ENCODE assay signal across 11 cellular contexts in the genomic region with DNA sequence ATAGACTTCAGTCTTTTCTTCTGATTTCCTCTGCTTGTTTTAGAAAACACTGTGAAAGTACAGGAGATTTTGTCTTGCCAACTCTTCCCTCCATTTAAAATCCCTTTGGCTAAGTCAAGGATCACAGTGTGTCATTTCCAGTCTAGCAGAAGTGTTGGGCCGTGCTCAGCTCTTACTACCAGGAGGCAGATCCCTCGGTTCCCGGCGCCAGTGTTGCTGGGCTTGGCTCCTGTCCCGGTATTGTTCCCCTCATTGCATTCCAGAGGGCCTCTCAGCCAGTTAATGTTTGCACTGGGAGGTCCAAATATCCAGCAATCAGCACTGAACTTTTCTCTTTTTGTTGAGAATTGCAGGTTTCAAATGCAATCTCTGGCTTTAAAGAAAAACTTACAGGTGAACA.
DNase-seq lines count a peak whose midpoint lies in the region; ATAC-seq and TF ChIP-seq lines count a peak whose summit lies in the region.
"Had no signal": no experiment of that assay in that cellular context is flagged by ENCODE, and none has a peak within 500 bp of the region (broad histone marks: within the 10 kb centered on the region; RNA-seq: fewer than 3 reads in every experiment).

No MANE protein-coding gene starts in this region.

- whole genome bisulfite sequencing in lung, 2 donors, result 24 to 39% methylated on average over 5 of the region's 5 CpGs
- WGBS in suprapubic skin, result 23% methylated on average over 5 of the region's 5 CpGs

- H3K9me3 ChIP-seq in lung (ENCODE audit: control insufficient read depth in 2 of 2, insufficient read depth in 1 of 2, low read length in 1 of 2) (no peaks in the 10 kb centered on the region), suprapubic skin (no peaks in the 10 kb centered on the region)
- H3K9me3 ChIP-seq: ascending aorta had no signal

- H3K36me3 Mint-ChIP-seq in HFFc6 (ENCODE audit: low read depth), result peaks cover 7% of the 10 kb centered on the region; the same call in 1 of the 2 replicates

- H3K4me1 ChIP-seq in lung (ENCODE audit: control insufficient read depth in 2 of 2, insufficient read depth in 2 of 2, low read length in 2 of 2) (peaks cover 0 to 8% of the 10 kb centered on the region in 2 donors), suprapubic skin (peaks cover 19% of the 10 kb centered on the region)

- TF ChIP-seq EP300 in suprapubic skin (IDR thresholded peaks at IDR 0.05), result no peak

- no peak overlapping the region for H3K4me3 Mint-ChIP-seq in HFFc6

- H3K27ac Mint-ChIP-seq in HFFc6, result no peak overlapping the region

- H3K4me3 ChIP-seq in epithelial cell of proximal tubule (ENCODE audit: low read depth, low read length), result no peak overlapping the region
- H3K4me3 ChIP-seq in lung, result no peak overlapping the region
- H3K4me3 ChIP-seq in suprapubic skin, result no peak overlapping the region
- H3K4me3 ChIP-seq: ascending aorta had no signal

- no peaks in the 10 kb centered on the region for H3K4me1 Mint-ChIP-seq in HFFc6 (ENCODE audit: low read depth)

- H3K27me3 ChIP-seq in lung (ENCODE audit: control insufficient read depth, insufficient read depth), result no peaks in the 10 kb centered on the region
- no peaks in the 10 kb centered on the region for H3K27me3 ChIP-seq in suprapubic skin
- H3K27me3 ChIP-seq: ascending aorta had no signal

- TF ChIP-seq POLR2A in suprapubic skin (IDR thresholded peaks at IDR 0.05), result no peak

- DNase-seq in NCI-H1694 treated with DMSO at 0.1 percent for 48 hours (lab: John Stamatoyannopoulos, UW), result peak; percentile 32
- peak; percentile 36 for DNase-seq in epithelial cell of proximal tubule (ENCODE audit: low read depth)
- DNase-seq in lung (ENCODE audit: low spot score), result peak; percentile 84
- peak; percentile 89 to 90 for DNase-seq in suprapubic skin (ENCODE audit: low spot score in 2 of 2)
- DNase-seq in HFFc6, result no peak
- no peak for DNase-seq in activated effector memory CD4-positive, alpha-beta T cell treated with Interleukin-2 at 50 U/mL for 16 hours
- DNase-seq in NCI-H524 treated with DMSO at 0.1 percent for 48 hours (lab: John Stamatoyannopoulos, UW), result no peak
- DNase-seq in NCI-H82 treated with DMSO at 0.1 percent for 48 hours (lab: John Stamatoyannopoulos, UW; ENCODE audit: unreplicated experiment), result no peak
- DNase-seq: NCI-H446 treated with DMSO at 0.1 percent for 48 hours had no signal

- peaks cover 62% of the 10 kb centered on the region for H3K9me3 Mint-ChIP-seq in HFFc6

- H3K27ac ChIP-seq in lung (ENCODE audit: low read depth in 1 of 2, low read length in 1 of 2) (no peak overlapping the region), suprapubic skin (peak overlapping the region; percentile 45)
- H3K27ac ChIP-seq: ascending aorta, HL-60 had no signal

- no peak for TF ChIP-seq CTCF in epithelial cell of proximal tubule (conservative IDR thresholded peaks at IDR 0.05; ENCODE audit: low read depth, low read length)
- no peak for TF ChIP-seq CTCF in lung (IDR thresholded peaks at IDR 0.05; ENCODE audit: control extremely low read depth, extremely low read depth)
- no peak for TF ChIP-seq CTCF in suprapubic skin (IDR thresholded peaks at IDR 0.05)
- no peak for TF ChIP-seq CTCF in HFFc6 (IDR thresholded peaks at IDR 0.05)

- H3K36me3 ChIP-seq in lung (ENCODE audit: control insufficient read depth in 2 of 2, insufficient read depth in 2 of 2, low read length in 2 of 2) (no peaks in the 10 kb centered on the region), suprapubic skin (no peaks in the 10 kb centered on the region)
- H3K36me3 ChIP-seq: ascending aorta had no signal

- peaks cover 3% of the 10 kb centered on the region; the same call in 1 of the 2 replicates for H3K27me3 Mint-ChIP-seq in HFFc6 (ENCODE audit: insufficient read depth)

- peak; percentile 79 for ATAC-seq in lung (ENCODE audit: insufficient read depth, low FRiP score)

Comparison
In these comparisons a context has a peak if more than half of its experiments do, and no peak if none do; other contexts are left out.
1. DNase-seq: peak in NCI-H1694 treated with DMSO at 0.1 percent for 48 hours (single experiment), epithelial cell of proximal tubule (single experiment), lung (single experiment) and suprapubic skin (2 of 2); none in HFFc6 (single experiment), activated effector memory CD4-positive, alpha-beta T cell treated with Interleukin-2 at 50 U/mL for 16 hours (single experiment), NCI-H524 treated with DMSO at 0.1 percent for 48 hours (single experiment) and NCI-H82 treated with DMSO at 0.1 percent for 48 hours (single experiment).